ENCODE assay signal across 26 cellular contexts in genomic region chr18:50135903-50136302, GRCh38. TPM values are rescaled to one million over a fixed set of nuclear protein-coding genes. Genes with fewer than 3 reads are reported as not detected.
DNase-seq lines count a peak whose midpoint lies in the region; ATAC-seq, FAIRE-seq and TF ChIP-seq lines count a peak whose summit lies in the region.
"Had no signal": no experiment of that assay in that cellular context is flagged by ENCODE, and none has a peak within 500 bp of the region (broad histone marks: within the 10 kb centered on the region; RNA-seq: fewer than 3 reads in every experiment).

No MANE protein-coding gene starts in this region.

- FAIRE-seq in D721Med (lab: Jason Lieb, UNC) = peak; percentile 6
- FAIRE-seq: A549, G401.6, GM12878, GM19239 had no signal

- POLR2A ChIA-PET in HEK293T (lab: Yijun Ruan, JAX) = no interaction called here

- H3K27me3 ChIP-seq in endodermal cell (ENCODE audit: control insufficient read depth, insufficient read depth, low read length, poor library complexity, severe bottlenecking) (no peaks in the 10 kb centered on the region), upper lobe of right lung (no peaks in the 10 kb centered on the region)
- H3K27me3 ChIP-seq: BE2C; BLaER1 treated with 17β-estradiol and CSF1 and Interleukin-3, amounts not matched to agents 10 nM and 100 nM had no signal

- DNase-seq in D721Med (ENCODE audit: insufficient read length, low spot score) (no peak), endodermal cell (peak; percentile 57), mesothelial cell of epicardium (ENCODE audit: low spot score in 2 of 2, unreplicated experiment in 2 of 2) (no peak), upper lobe of right lung (no peak), CD1c-positive myeloid dendritic cell (ENCODE audit: extremely low spot score) (no peak), GM10266 (ENCODE audit: extremely low spot score) (no peak), HEK293T (ENCODE audit: extremely low spot score) (no peak)
- DNase-seq: 8988T; ACHN; AML-193; BE2C; Calu3; CD4-positive, alpha-beta memory T cell; COR-L47; DMS153; DND-41; H9; HFFc6 had no signal

- no peaks in the 10 kb centered on the region for H3K36me3 ChIP-seq in endodermal cell (ENCODE audit: control insufficient read depth, insufficient read depth, low read length)
- no peaks in the 10 kb centered on the region for H3K36me3 ChIP-seq in upper lobe of right lung
- H3K36me3 ChIP-seq: BE2C; BLaER1 treated with 17β-estradiol and CSF1 and Interleukin-3, amounts not matched to agents 10 nM and 100 nM had no signal

- peaks cover 22% of the 10 kb centered on the region for H3K4me1 Mint-ChIP-seq in endodermal cell
- peaks cover 59% of the 10 kb centered on the region for H3K4me1 Mint-ChIP-seq in mesothelial cell of epicardium
- H3K4me1 Mint-ChIP-seq: CD14-positive monocyte; CD4-positive, alpha-beta memory T cell had no signal

- H3K4me3 ChIP-seq in endodermal cell (ENCODE audit: low read length) = no peak overlapping the region
- no peak overlapping the region for H3K4me3 ChIP-seq in upper lobe of right lung
- H3K4me3 ChIP-seq: A549; BLaER1 treated with 17β-estradiol and CSF1 and Interleukin-3, amounts not matched to agents 10 nM and 100 nM; GM12878; GM23338 had no signal

- peaks cover 2% of the 10 kb centered on the region for H3K27me3 Mint-ChIP-seq in endodermal cell (ENCODE audit: insufficient read depth)
- no peaks in the 10 kb centered on the region for H3K27me3 Mint-ChIP-seq in mesothelial cell of epicardium (ENCODE audit: low read depth)

- CTCF ChIA-PET in HEK293T (lab: Yijun Ruan, JAX) = no interaction called here

- H3K4me3 Mint-ChIP-seq in endodermal cell (no peak overlapping the region), mesothelial cell of epicardium (no peak overlapping the region)
- H3K4me3 Mint-ChIP-seq: CD14-positive monocyte; CD4-positive, alpha-beta memory T cell; GM23338; H9; HFFc6 had no signal

- H3K27ac Mint-ChIP-seq in endodermal cell (no peak overlapping the region), mesothelial cell of epicardium (peak overlapping the region; percentile 5)
- H3K27ac Mint-ChIP-seq: CD14-positive monocyte; CD4-positive, alpha-beta memory T cell; GM23338; H9; HFFc6 had no signal

- H3K4me1 ChIP-seq in endodermal cell (ENCODE audit: control insufficient read depth, insufficient read depth, low read length) (no peaks in the 10 kb centered on the region), upper lobe of right lung (peaks cover 3% of the 10 kb centered on the region)
- H3K4me1 ChIP-seq: A549; BE2C; BLaER1 treated with 17β-estradiol and CSF1 and Interleukin-3, amounts not matched to agents 10 nM and 100 nM had no signal

- TF ChIP-seq CTCF in D721Med (IDR thresholded peaks at IDR 0.05; ENCODE audit: insufficient read depth, missing control alignments) (no peak), endodermal cell (conservative IDR thresholded peaks at IDR 0.05) (no peak), mesothelial cell of epicardium (IDR thresholded peaks at IDR 0.05; ENCODE audit: unreplicated experiment) (no peak), upper lobe of right lung (IDR thresholded peaks at IDR 0.05) (no peak), GM10266 (IDR thresholded peaks at IDR 0.05; ENCODE audit: control insufficient read depth, insufficient read depth, low read depth, missing control alignments) (no peak)

- H3K9ac ChIP-seq in endodermal cell (ENCODE audit: extremely low read depth, low read length, poor library complexity, severe bottlenecking) = no peak overlapping the region
- H3K9ac ChIP-seq: BLaER1 treated with 17β-estradiol and CSF1 and Interleukin-3, amounts not matched to agents 10 nM and 100 nM had no signal

- H3K9me3 Mint-ChIP-seq in endodermal cell (no peaks in the 10 kb centered on the region), mesothelial cell of epicardium (peaks cover 4% of the 10 kb centered on the region)
- H3K9me3 Mint-ChIP-seq: GM23338, H9, HFFc6 had no signal

- WGBS in endodermal cell (ENCODE audit: insufficient coverage in 1 of 2, insufficient read length in 1 of 2), 2 experiments = 90 to 94% methylated on average over 4 to 9 of the region's 9 CpGs

- no peaks in the 10 kb centered on the region for H3K9me3 ChIP-seq in endodermal cell (ENCODE audit: control insufficient read depth, low read length)
- H3K9me3 ChIP-seq in upper lobe of right lung = no peaks in the 10 kb centered on the region
- H3K9me3 ChIP-seq: A549; BE2C; BLaER1 treated with 17β-estradiol and CSF1 and Interleukin-3, amounts not matched to agents 10 nM and 100 nM had no signal

- H3K27ac ChIP-seq in endodermal cell (ENCODE audit: low read depth, low read length) = no peak overlapping the region
- H3K27ac ChIP-seq in upper lobe of right lung = no peak overlapping the region
- H3K27ac ChIP-seq: A549; BLaER1 treated with 17β-estradiol and CSF1 and Interleukin-3, amounts not matched to agents 10 nM and 100 nM had no signal

- no peaks in the 10 kb centered on the region for H3K36me3 Mint-ChIP-seq in endodermal cell (ENCODE audit: low read depth)
- H3K36me3 Mint-ChIP-seq in mesothelial cell of epicardium = no peaks in the 10 kb centered on the region
- H3K36me3 Mint-ChIP-seq: CD14-positive monocyte; CD4-positive, alpha-beta memory T cell had no signal

- intact Hi-C loops in upper lobe of right lung (cut with DNase I) = no loop called here

- peak; percentile 12 for ATAC-seq in upper lobe of right lung
- ATAC-seq: A549, GM12878, GM23338, HCT116 had no signal

TF ChIP-seq in HEK293T, 16 proteins besides CTCF, POLR2A, EP300 and RAD21:
- no peak for TF ChIP-seq BHLHE40 (IDR thresholded peaks at IDR 0.05; ENCODE audit: borderline replicate concordance)
- TF ChIP-seq FOXK2 (IDR thresholded peaks at IDR 0.05) = no peak
- TF ChIP-seq PKNOX1 (IDR thresholded peaks at IDR 0.05) = no peak
- no peak for TF ChIP-seq FOXM1 (IDR thresholded peaks at IDR 0.05; ENCODE audit: borderline replicate concordance)
TF ChIP-seq in HEK293T: peak in this region for 0.

RNA-seq across cellular contexts. Expression of gene MYO5B, which starts 59.0 kb away (rescaled TPM):
- total RNA-seq in endodermal cell (10 to 100 TPM; 12.2 to 16.8 TPM), mesothelial cell of epicardium (15.1 to 15.6 TPM (median 15.1 TPM) in 3 replicates), upper lobe of right lung (31.6 TPM)
- polyA plus RNA-seq in endodermal cell (2013, experiment 1 of 2) = 4.6 TPM
- 4.1 TPM for polyA plus RNA-seq in endodermal cell (2013, experiment 2 of 2)
- total RNA-seq: CD4-positive, alpha-beta memory T cell had no signal
- polyA plus RNA-seq: CD14-positive monocyte had no signal
